Comparison of ENCODE assay signal across 1 cellular context in the genomic region with DNA sequence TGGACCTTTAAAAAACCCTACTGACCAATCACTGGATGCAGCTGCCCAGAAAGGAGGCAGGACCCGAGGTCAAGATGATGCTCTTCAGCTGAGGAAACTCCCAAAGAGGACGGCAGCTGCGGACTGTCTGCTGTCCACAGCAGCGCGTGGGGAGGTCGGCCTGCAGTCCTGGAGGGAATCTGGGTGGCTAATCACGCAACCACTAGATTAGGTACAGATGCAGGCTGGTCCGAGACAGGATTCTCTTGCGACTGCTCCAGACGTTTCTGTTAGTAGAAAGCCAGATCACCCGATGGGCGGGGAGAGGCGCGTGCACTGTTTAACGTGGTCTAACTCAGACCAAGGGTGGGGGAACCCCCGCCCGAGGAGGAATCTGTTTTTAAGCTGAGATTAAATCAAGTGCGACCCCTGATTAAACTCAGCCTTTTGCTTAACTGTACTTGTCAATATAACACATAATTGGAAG.
TF ChIP-seq lines count a peak whose summit lies in the region.

No MANE protein-coding gene starts in this region.

TF ChIP-seq in SK-N-SH treated with all-trans-retinoic acid at 6 μM for 48 hours, 23 proteins besides CTCF, POLR2A, EP300 and RAD21 (continued from another document):
- TF ChIP-seq, protein P1, sequence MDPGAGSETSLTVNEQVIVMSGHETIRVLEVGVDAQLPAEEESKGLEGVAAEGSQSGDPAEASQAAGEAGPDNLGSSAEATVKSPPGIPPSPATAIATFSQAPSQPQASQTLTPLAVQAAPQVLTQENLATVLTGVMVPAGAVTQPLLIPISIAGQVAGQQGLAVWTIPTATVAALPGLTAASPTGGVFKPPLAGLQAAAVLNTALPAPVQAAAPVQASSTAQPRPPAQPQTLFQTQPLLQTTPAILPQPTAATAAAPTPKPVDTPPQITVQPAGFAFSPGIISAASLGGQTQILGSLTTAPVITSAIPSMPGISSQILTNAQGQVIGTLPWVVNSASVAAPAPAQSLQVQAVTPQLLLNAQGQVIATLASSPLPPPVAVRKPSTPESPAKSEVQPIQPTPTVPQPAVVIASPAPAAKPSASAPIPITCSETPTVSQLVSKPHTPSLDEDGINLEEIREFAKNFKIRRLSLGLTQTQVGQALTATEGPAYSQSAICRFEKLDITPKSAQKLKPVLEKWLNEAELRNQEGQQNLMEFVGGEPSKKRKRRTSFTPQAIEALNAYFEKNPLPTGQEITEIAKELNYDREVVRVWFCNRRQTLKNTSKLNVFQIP (CRISPR knock-in tag; IDR thresholded peaks at IDR 0.05; ENCODE audit: borderline replicate concordance, low read depth) = no peak
- TF ChIP-seq PATZ1 (CRISPR knock-in tag; IDR thresholded peaks at IDR 0.05; ENCODE audit: borderline replicate concordance) (no peak), ZNF70 (CRISPR knock-in tag; IDR thresholded peaks at IDR 0.05) (no peak), ZNF565 (CRISPR knock-in tag; conservative IDR thresholded peaks at IDR 0.05; ENCODE audit: low read depth) (no peak)
